Comparison of ENCODE assay signal across 28 cellular contexts in genomic region chr6:146935489-146935888, GRCh38.
"Had no signal": no experiment of that assay in that cellular context is flagged by ENCODE, and none has a peak within 500 bp of the region (broad histone marks: within the 10 kb centered on the region; RNA-seq: fewer than 3 reads in every experiment).

No MANE protein-coding gene starts in this region.

- H3K27ac ChIP-seq: colonic mucosa, coronary artery, dorsolateral prefrontal cortex, epithelial cell of prostate, esophagus muscularis mucosa, esophagus squamous epithelium, foreskin keratinocyte, gastrocnemius medialis, gastroesophageal sphincter, heart left ventricle, heart right ventricle had no signal

- DNase-seq: colonic mucosa; cortex of kidney; dermis blood vessel endothelial cell; dorsolateral prefrontal cortex; effector CD4-positive, alpha-beta T cell; effector CD8-positive, alpha-beta T cell; effector memory CD4-positive, alpha-beta T cell; effector memory CD8-positive, alpha-beta T cell; endodermal cell; erythroblast; esophagus squamous epithelium; foreskin fibroblast; foreskin keratinocyte; foreskin melanocyte; gastrocnemius medialis; glutamatergic neuron; head of caudate nucleus; heart left ventricle; heart right ventricle had no signal

- H3K9me3 ChIP-seq: colonic mucosa, esophagus muscularis mucosa, esophagus squamous epithelium, gastrocnemius medialis, gastroesophageal sphincter had no signal

- H3K36me3 ChIP-seq: colonic mucosa, esophagus muscularis mucosa, esophagus squamous epithelium, gastrocnemius medialis, gastroesophageal sphincter, heart left ventricle, heart right ventricle had no signal

- H3K27me3 ChIP-seq: colonic mucosa, dorsolateral prefrontal cortex, esophagus muscularis mucosa, esophagus squamous epithelium, foreskin keratinocyte, gastrocnemius medialis, gastroesophageal sphincter, heart left ventricle, heart right ventricle had no signal

- FAIRE-seq: colon, endometrium, endothelial cell of umbilical vein, frontal cortex had no signal

- H3K4me3 ChIP-seq: colonic mucosa, coronary artery, dorsolateral prefrontal cortex, esophagus muscularis mucosa, esophagus squamous epithelium, gastrocnemius medialis, gastroesophageal sphincter, heart left ventricle, heart right ventricle had no signal

- ATAC-seq: effector memory CD8-positive, alpha-beta T cell; esophagus mucosa; foreskin keratinocyte; gastrocnemius medialis; gastroesophageal sphincter; heart left ventricle; heart right ventricle had no signal

- H3K4me1 ChIP-seq: colonic mucosa, esophagus muscularis mucosa, esophagus squamous epithelium, foreskin keratinocyte, gastrocnemius medialis, gastroesophageal sphincter, heart left ventricle, heart right ventricle had no signal
